Comparison of ENCODE assay signal across 14 cellular contexts in the genomic region with DNA sequence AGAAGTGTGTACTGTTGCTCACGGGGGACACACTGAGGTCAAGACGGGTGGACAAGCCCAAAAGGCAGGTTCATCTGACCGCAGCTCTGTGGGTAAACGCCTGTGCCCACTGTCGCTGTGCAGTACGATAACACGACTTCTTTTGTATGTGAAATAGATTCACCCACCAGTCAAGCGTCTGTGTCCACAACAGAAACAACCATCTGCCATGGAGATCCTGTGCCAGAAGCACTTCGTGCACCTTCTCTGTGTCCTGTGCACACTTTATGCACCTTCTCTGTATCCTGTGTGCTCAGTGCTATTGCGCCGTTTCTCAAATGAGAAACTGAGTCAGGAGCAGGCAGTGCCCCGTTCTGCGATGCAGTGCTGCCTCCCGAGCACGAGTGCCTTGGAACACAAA.
DNase-seq lines count a peak whose midpoint lies in the region; ATAC-seq lines count a peak whose summit lies in the region.
"Had no signal": no experiment of that assay in that cellular context is flagged by ENCODE, and none has a peak within 500 bp of the region (broad histone marks: within the 10 kb centered on the region; RNA-seq: fewer than 3 reads in every experiment).

No MANE protein-coding gene starts in this region.

- DNase-seq in Right ventricle myocardium inferior (ENCODE audit: missing footprints) (peak; percentile 35), left ventricle myocardium superior (no peak), G401 (ENCODE audit: low spot score) (peak; percentile 78), cerebellar cortex (ENCODE audit: low spot score) (peak; percentile 72), posterior vena cava (ENCODE audit: low spot score) (peak; percentile 43), cortex of kidney (lab: John Stamatoyannopoulos, UW) (no peak), NCI-H1694 treated with DMSO at 0.1 percent for 48 hours (lab: John Stamatoyannopoulos, UW) (no peak)
- DNase-seq: AML-193; Calu3; CD4-positive, alpha-beta memory T cell; DMS79 treated with DMSO at 0.1 percent for 48 hours; H9 had no signal

- in situ Hi-C loops in G401 (cut with HindIII; ENCODE audit: low sequenced_read_pairs): no loop called here

- intact Hi-C loops in Right ventricle myocardium inferior (cut with DNase I) (no loop called here), left ventricle myocardium superior (cut with micrococcal nuclease) (no loop called here), posterior vena cava (cut with DNase I) (no loop called here)

- ATAC-seq in Right ventricle myocardium inferior (no peak), left ventricle myocardium superior (no peak), HG02840 (IDR thresholded peaks at IDR 0.05; ENCODE audit: low FRiP score, unreplicated experiment) (no peak)
- ATAC-seq: A549 had no signal

Comparison
In these comparisons a context has a peak if more than half of its experiments do, and no peak if none do; other contexts are left out.
1. DNase-seq: peak in Right ventricle myocardium inferior (single experiment), G401 (single experiment), cerebellar cortex (single experiment) and posterior vena cava (single experiment); none in left ventricle myocardium superior (single experiment), cortex of kidney (single experiment) and NCI-H1694 treated with DMSO at 0.1 percent for 48 hours (single experiment).